In genomic region chr1:57204091-57204490, GRCh38 we compare ENCODE assay signal across 1 cellular context.
TF ChIP-seq lines count a peak whose summit lies in the region.

No MANE protein-coding gene starts in this region.

TF ChIP-seq in GM12878, 131 proteins besides CTCF, POLR2A, EP300 and RAD21:
- TF ChIP-seq REST (IDR thresholded peaks at IDR 0.05; ENCODE audit: low read depth, low read length) (no peak), RELA (IDR thresholded peaks at IDR 0.05; ENCODE audit: borderline replicate concordance, partially characterized antibody) (peak; percentile 55), IRF4 (IDR thresholded peaks at IDR 0.05; ENCODE audit: low read depth, low read length) (no peak), ELK1 (IDR thresholded peaks at IDR 0.05; ENCODE audit: low read depth, low read length) (no peak), ATF7 (IDR thresholded peaks at IDR 0.05; ENCODE audit: low read depth) (0 out of 2 replicates have a peak, but pooled peaks have one; percentile 16), ATF3 (IDR thresholded peaks at IDR 0.05; ENCODE audit: borderline replicate concordance, extremely low read depth, low read depth, low read length) (no peak), RFX5 (IDR thresholded peaks at IDR 0.05; ENCODE audit: low read depth, low read length) (no peak), IKZF1 (conservative IDR thresholded peaks at IDR 0.05) (no peak; the same call in 1 of the 2 replicates), RELB (IDR thresholded peaks at IDR 0.05; ENCODE audit: low read depth) (peak; percentile 32; the same call in 1 of the 2 replicates), MEF2A (IDR thresholded peaks at IDR 0.05; ENCODE audit: insufficient read depth, low read depth, low read length) (peak; percentile 67; the same call in 1 of the 2 replicates), MTA2 (IDR thresholded peaks at IDR 0.05; ENCODE audit: low read depth) (no peak), ZBTB4 (CRISPR knock-in tag; IDR thresholded peaks at IDR 0.05) (no peak), SIX5 (IDR thresholded peaks at IDR 0.05; ENCODE audit: low read depth, low read length, severe bottlenecking) (no peak), HSF1 (IDR thresholded peaks at IDR 0.05; ENCODE audit: low read depth, low read length) (no peak), SMARCA5 (IDR thresholded peaks at IDR 0.05) (no peak), MEF2B (IDR thresholded peaks at IDR 0.05; ENCODE audit: partially characterized antibody, poor library complexity, severe bottlenecking) (peak; percentile 51), ESRRA (IDR thresholded peaks at IDR 0.05; ENCODE audit: low read length) (no peak), FOXK2 (IDR thresholded peaks at IDR 0.05) (no peak), CBFB (IDR thresholded peaks at IDR 0.05; ENCODE audit: low read depth) (no peak), CREM (IDR thresholded peaks at IDR 0.05; ENCODE audit: low read depth) (peak; percentile 30; the same call in 1 of the 2 replicates), ZNF592 (IDR thresholded peaks at IDR 0.05) (no peak), SP1 (IDR thresholded peaks at IDR 0.05; ENCODE audit: low read depth, low read length) (no peak), EED (IDR thresholded peaks at IDR 0.05; ENCODE audit: low read depth) (no peak), ZNF687 (IDR thresholded peaks at IDR 0.05) (no peak), RBBP5 (conservative IDR thresholded peaks at IDR 0.05) (no peak), ZBTB33 (IDR thresholded peaks at IDR 0.05) (no peak)
